In genomic region chr7:27745064-27745583, GRCh38 we compare ENCODE assay signal across 8 cellular contexts. TPM values are rescaled to one million over a fixed set of nuclear protein-coding genes. Genes with fewer than 3 reads are reported as not detected.
DNase-seq lines count a peak whose midpoint lies in the region; ATAC-seq and TF ChIP-seq lines count a peak whose summit lies in the region.

No MANE protein-coding gene starts in this region.

- peak overlapping the region; percentile 32 for H3K27ac ChIP-seq in left ventricle myocardium inferior (replicated peaks)
- H3K27ac ChIP-seq in vagina: no peak overlapping the region

- CTCF ChIA-PET in WTC11 (lab: Charles Lee): interaction anchor here (0.5 to 1.7 kb wide), 12 partner anchors 19 to 549 kb away, joined by 3 to 17 read pairs (median 4); no protein-coding TSS in a partner anchor

- H3K4me1 Mint-ChIP-seq in WTC11: peaks cover 38% of the 10 kb centered on the region

- DNase-seq in left ventricle myocardium inferior (no peak), Right ventricle myocardium superior (no peak), LoVo (ENCODE audit: low spot score) (peak; percentile 82), WTC11 (ENCODE audit: low spot score) (no peak), iPS-NIHi7 (ENCODE audit: extremely low spot score) (peak; percentile 31), vagina (ENCODE audit: extremely low spot score in 2 of 2) (no peak), lower leg skin (ENCODE audit: low spot score in 2 of 2) (no peak)

- POLR2A ChIA-PET in WTC11 (lab: Charles Lee): interaction anchor here (0.7 kb wide), 1 partner anchor 82 kb away, joined by 3 read pairs; no protein-coding TSS in a partner anchor

- TF ChIP-seq POLR2A in vagina (IDR thresholded peaks at IDR 0.05) (no peak), lower leg skin (IDR thresholded peaks at IDR 0.05) (no peak)

- H3K36me3 Mint-ChIP-seq in WTC11: peaks cover 17% of the 10 kb centered on the region

- no peaks in the 10 kb centered on the region for H3K9me3 ChIP-seq in left ventricle myocardium inferior (replicated peaks)
- no peaks in the 10 kb centered on the region for H3K9me3 ChIP-seq in vagina

- H3K27me3 ChIP-seq in left ventricle myocardium inferior (ENCODE audit: low read depth): no peaks in the 10 kb centered on the region
- H3K27me3 ChIP-seq in vagina: no peaks in the 10 kb centered on the region

- no peak overlapping the region for H3K4me3 Mint-ChIP-seq in WTC11

- TF ChIP-seq CTCF in left ventricle myocardium inferior (IDR thresholded peaks at IDR 0.05; ENCODE audit: borderline replicate concordance) (peak; percentile 60), WTC11 (IDR thresholded peaks at IDR 0.05) (0 out of 2 replicates have a peak, but pooled peaks have one; percentile 12), vagina (IDR thresholded peaks at IDR 0.05) (peak in 2 of 3 experiments; percentile 17 to 54), lower leg skin (IDR thresholded peaks at IDR 0.05) (peak in 1 of 3 donors; percentile 26)

- intact Hi-C loops in left ventricle myocardium inferior (cut with micrococcal nuclease) (no loop called here), Right ventricle myocardium superior (cut with DNase I) (loop anchor here (10.0 kb wide), 1 partner anchor 180 kb away; no protein-coding TSS in a partner anchor), vagina (cut with DNase I) (no loop called here), lower leg skin (cut with DNase I; ENCODE audit: low total_unique reads) (no loop called here)

- H3K27me3 Mint-ChIP-seq in WTC11 (ENCODE audit: low read depth): no peaks in the 10 kb centered on the region

- H3K36me3 ChIP-seq in left ventricle myocardium inferior (peaks cover 17% of the 10 kb centered on the region), vagina (peaks cover 0 to 10% of the 10 kb centered on the region in 2 donors)

- 14 to 17% methylated on average over 2 of the region's 2 CpGs for WGBS in lower leg skin, 2 donors

- H3K4me3 ChIP-seq in left ventricle myocardium inferior (no peak overlapping the region), vagina (no peak overlapping the region), lower leg skin (ENCODE audit: low read depth, poor library complexity, severe bottlenecking) (no peak overlapping the region)

- peaks cover 78% of the 10 kb centered on the region for H3K4me1 ChIP-seq in left ventricle myocardium inferior
- peaks cover 67% of the 10 kb centered on the region for H3K4me1 ChIP-seq in vagina

- peak overlapping the region; percentile 94 for H3K27ac Mint-ChIP-seq in WTC11

- H3K9me3 Mint-ChIP-seq in WTC11: no peaks in the 10 kb centered on the region

- ATAC-seq in Right ventricle myocardium superior (ENCODE audit: poor library complexity) (no peak), WTC11 (peak; percentile 67), GM18909 (IDR thresholded peaks at IDR 0.05; ENCODE audit: poor library complexity, unreplicated experiment) (no peak)

TF ChIP-seq in WTC11, 78 proteins besides CTCF, POLR2A, EP300 and RAD21 (continues in another document):
- TF ChIP-seq ZNF138 (CRISPR knock-in tag; conservative IDR thresholded peaks at IDR 0.05): no peak
- TF ChIP-seq SMAD4 (CRISPR knock-in tag; IDR thresholded peaks at IDR 0.05): no peak
- no peak for TF ChIP-seq NR1H2 (CRISPR knock-in tag; IDR thresholded peaks at IDR 0.05)
- no peak for TF ChIP-seq NFYB (CRISPR knock-in tag; conservative IDR thresholded peaks at IDR 0.05; ENCODE audit: low read depth)
- no peak for TF ChIP-seq ZNF317 (CRISPR knock-in tag; IDR thresholded peaks at IDR 0.05; ENCODE audit: borderline replicate concordance, low read depth)
- no peak for TF ChIP-seq CDX4 (CRISPR knock-in tag; IDR thresholded peaks at IDR 0.05; ENCODE audit: borderline replicate concordance)
- no peak for TF ChIP-seq USF2 (CRISPR knock-in tag; IDR thresholded peaks at IDR 0.05)
- no peak for TF ChIP-seq ZBTB21 (CRISPR knock-in tag; IDR thresholded peaks at IDR 0.05; ENCODE audit: borderline replicate concordance)
- TF ChIP-seq ZNF512 (CRISPR knock-in tag; IDR thresholded peaks at IDR 0.05; ENCODE audit: borderline replicate concordance): no peak
- TF ChIP-seq, protein P1, sequence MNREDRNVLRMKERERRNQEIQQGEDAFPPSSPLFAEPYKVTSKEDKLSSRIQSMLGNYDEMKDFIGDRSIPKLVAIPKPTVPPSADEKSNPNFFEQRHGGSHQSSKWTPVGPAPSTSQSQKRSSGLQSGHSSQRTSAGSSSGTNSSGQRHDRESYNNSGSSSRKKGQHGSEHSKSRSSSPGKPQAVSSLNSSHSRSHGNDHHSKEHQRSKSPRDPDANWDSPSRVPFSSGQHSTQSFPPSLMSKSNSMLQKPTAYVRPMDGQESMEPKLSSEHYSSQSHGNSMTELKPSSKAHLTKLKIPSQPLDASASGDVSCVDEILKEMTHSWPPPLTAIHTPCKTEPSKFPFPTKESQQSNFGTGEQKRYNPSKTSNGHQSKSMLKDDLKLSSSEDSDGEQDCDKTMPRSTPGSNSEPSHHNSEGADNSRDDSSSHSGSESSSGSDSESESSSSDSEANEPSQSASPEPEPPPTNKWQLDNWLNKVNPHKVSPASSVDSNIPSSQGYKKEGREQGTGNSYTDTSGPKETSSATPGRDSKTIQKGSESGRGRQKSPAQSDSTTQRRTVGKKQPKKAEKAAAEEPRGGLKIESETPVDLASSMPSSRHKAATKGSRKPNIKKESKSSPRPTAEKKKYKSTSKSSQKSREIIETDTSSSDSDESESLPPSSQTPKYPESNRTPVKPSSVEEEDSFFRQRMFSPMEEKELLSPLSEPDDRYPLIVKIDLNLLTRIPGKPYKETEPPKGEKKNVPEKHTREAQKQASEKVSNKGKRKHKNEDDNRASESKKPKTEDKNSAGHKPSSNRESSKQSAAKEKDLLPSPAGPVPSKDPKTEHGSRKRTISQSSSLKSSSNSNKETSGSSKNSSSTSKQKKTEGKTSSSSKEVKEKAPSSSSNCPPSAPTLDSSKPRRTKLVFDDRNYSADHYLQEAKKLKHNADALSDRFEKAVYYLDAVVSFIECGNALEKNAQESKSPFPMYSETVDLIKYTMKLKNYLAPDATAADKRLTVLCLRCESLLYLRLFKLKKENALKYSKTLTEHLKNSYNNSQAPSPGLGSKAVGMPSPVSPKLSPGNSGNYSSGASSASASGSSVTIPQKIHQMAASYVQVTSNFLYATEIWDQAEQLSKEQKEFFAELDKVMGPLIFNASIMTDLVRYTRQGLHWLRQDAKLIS (CRISPR knock-in tag; IDR thresholded peaks at IDR 0.05; ENCODE audit: borderline replicate concordance): no peak
- TF ChIP-seq NR2C2 (CRISPR knock-in tag; IDR thresholded peaks at IDR 0.05): no peak
- TF ChIP-seq TP53 (CRISPR knock-in tag; IDR thresholded peaks at IDR 0.05): no peak
- TF ChIP-seq MXD4 (CRISPR knock-in tag; IDR thresholded peaks at IDR 0.05; ENCODE audit: borderline replicate concordance): no peak
- TF ChIP-seq, protein P2, sequence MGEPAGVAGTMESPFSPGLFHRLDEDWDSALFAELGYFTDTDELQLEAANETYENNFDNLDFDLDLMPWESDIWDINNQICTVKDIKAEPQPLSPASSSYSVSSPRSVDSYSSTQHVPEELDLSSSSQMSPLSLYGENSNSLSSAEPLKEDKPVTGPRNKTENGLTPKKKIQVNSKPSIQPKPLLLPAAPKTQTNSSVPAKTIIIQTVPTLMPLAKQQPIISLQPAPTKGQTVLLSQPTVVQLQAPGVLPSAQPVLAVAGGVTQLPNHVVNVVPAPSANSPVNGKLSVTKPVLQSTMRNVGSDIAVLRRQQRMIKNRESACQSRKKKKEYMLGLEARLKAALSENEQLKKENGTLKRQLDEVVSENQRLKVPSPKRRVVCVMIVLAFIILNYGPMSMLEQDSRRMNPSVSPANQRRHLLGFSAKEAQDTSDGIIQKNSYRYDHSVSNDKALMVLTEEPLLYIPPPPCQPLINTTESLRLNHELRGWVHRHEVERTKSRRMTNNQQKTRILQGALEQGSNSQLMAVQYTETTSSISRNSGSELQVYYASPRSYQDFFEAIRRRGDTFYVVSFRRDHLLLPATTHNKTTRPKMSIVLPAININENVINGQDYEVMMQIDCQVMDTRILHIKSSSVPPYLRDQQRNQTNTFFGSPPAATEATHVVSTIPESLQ (CRISPR knock-in tag; IDR thresholded peaks at IDR 0.05): no peak
- no peak for TF ChIP-seq NFATC4 (CRISPR knock-in tag; IDR thresholded peaks at IDR 0.05)
- TF ChIP-seq MYBL2 (CRISPR knock-in tag; IDR thresholded peaks at IDR 0.05): no peak

RNA-seq across cellular contexts. Expression of gene TAX1BP1, which starts 5.2 kb away (rescaled TPM):
- total RNA-seq in left ventricle myocardium inferior (184 TPM), Right ventricle myocardium superior (158 TPM), WTC11 (2021) (51.3 to 69.9 TPM (median 52.4 TPM) in 3 replicates), vagina (83.2 TPM), lower leg skin (10 to 100 TPM; 81.4 to 98.8 (median 85.8) TPM)

Comparison
In these comparisons a context has a peak if more than half of its experiments do, and no peak if none do; other contexts are left out.
1. DNase-seq: peak in LoVo (single experiment) and iPS-NIHi7 (single experiment); none in left ventricle myocardium inferior (single experiment), Right ventricle myocardium superior (single experiment), WTC11 (single experiment), vagina (0 of 2) and lower leg skin (0 of 2).